In genomic region chr22:20980938-20981722, GRCh38 we compare ENCODE assay signal across 8 cellular contexts. TPM values are rescaled to one million over a fixed set of nuclear protein-coding genes. Genes with fewer than 3 reads are reported as not detected.
DNase-seq lines count a peak whose midpoint lies in the region; ATAC-seq and TF ChIP-seq lines count a peak whose summit lies in the region.

No MANE protein-coding gene starts in this region.

- H3K4me3 ChIP-seq in CD4-positive, CD25-positive, alpha-beta regulatory T cell (ENCODE audit: low read depth, low read length): peak overlapping the region; percentile 75
- peak overlapping the region; percentile 88 for H3K4me3 ChIP-seq in NB4 (ENCODE audit: low read depth, low read length)
- H3K4me3 ChIP-seq in effector memory CD4-positive, alpha-beta T cell (ENCODE audit: insufficient read depth, low read depth, low read length, poor library complexity, severe bottlenecking): peak overlapping the region; percentile 70

- H3K9me3 Mint-ChIP-seq in CD4-positive, CD25-positive, alpha-beta regulatory T cell: peaks cover 0 to 7% (median 0%) of the 10 kb centered on the region in 7 donors
- no peaks in the 10 kb centered on the region for H3K9me3 Mint-ChIP-seq in neural crest cell

- peaks cover 0 to 9% of the 10 kb centered on the region in 2 experiments for H3K9me3 ChIP-seq in CD4-positive, CD25-positive, alpha-beta regulatory T cell (ENCODE audit: control insufficient read depth in 2 of 2, low read length in 2 of 2)
- H3K9me3 ChIP-seq in effector memory CD4-positive, alpha-beta T cell (ENCODE audit: control insufficient read depth, low read length): no peaks in the 10 kb centered on the region

- no peak for DNase-seq in CD4-positive, CD25-positive, alpha-beta regulatory T cell
- DNase-seq in NB4 (ENCODE audit: low read depth) (no peak), neural crest cell (ENCODE audit: low read depth, low spot score) (no peak), NCI-H1105 treated with DMSO at 0.1 percent for 48 hours (lab: John Stamatoyannopoulos, UW) (no peak), dedifferentiated amniotic fluid mesenchymal stem cell (ENCODE audit: extremely low spot score) (no peak), iPS-NIHi7 (ENCODE audit: extremely low spot score) (no peak)
- DNase-seq in effector memory CD4-positive, alpha-beta T cell: no peak

- peak overlapping the region; percentile 92 to 96 (median 94) for H3K4me3 Mint-ChIP-seq in CD4-positive, CD25-positive, alpha-beta regulatory T cell
- H3K4me3 Mint-ChIP-seq in neural crest cell: peak overlapping the region; percentile 100

- TF ChIP-seq CTCF in NB4 (IDR thresholded peaks at IDR 0.05; ENCODE audit: low read depth, low read length) (no peak), neural crest cell (conservative IDR thresholded peaks at IDR 0.05) (no peak)

- no peak for TF ChIP-seq POLR2A in NB4 (IDR thresholded peaks at IDR 0.05; ENCODE audit: extremely low read depth, insufficient read length)

- H3K27me3 ChIP-seq in CD4-positive, CD25-positive, alpha-beta regulatory T cell (ENCODE audit: control insufficient read depth, insufficient read depth, low read length): no peaks in the 10 kb centered on the region
- H3K27me3 ChIP-seq in effector memory CD4-positive, alpha-beta T cell (replicated peaks; ENCODE audit: control insufficient read depth, insufficient read depth, low read length, poor library complexity, severe bottlenecking): no peaks in the 10 kb centered on the region

- H3K4me1 Mint-ChIP-seq in CD4-positive, CD25-positive, alpha-beta regulatory T cell: peaks cover 1 to 50% (median 26%) of the 10 kb centered on the region in 4 donors
- H3K4me1 Mint-ChIP-seq in neural crest cell: peaks cover 45% of the 10 kb centered on the region

- H3K36me3 ChIP-seq in CD4-positive, CD25-positive, alpha-beta regulatory T cell (ENCODE audit: control insufficient read depth, insufficient read depth, low read length): peaks cover 5% of the 10 kb centered on the region
- peaks cover 5% of the 10 kb centered on the region for H3K36me3 ChIP-seq in effector memory CD4-positive, alpha-beta T cell (ENCODE audit: control insufficient read depth, insufficient read depth, low read length)

- peak overlapping the region; percentile 78 to 85 (median 85) for H3K27ac Mint-ChIP-seq in CD4-positive, CD25-positive, alpha-beta regulatory T cell
- peak overlapping the region; percentile 93 for H3K27ac Mint-ChIP-seq in neural crest cell (ENCODE audit: unreplicated experiment)

- ATAC-seq in CD4-positive, CD25-positive, alpha-beta regulatory T cell (ENCODE audit: low read depth in 2 of 2): no peak
- ATAC-seq in GM19463 (IDR thresholded peaks at IDR 0.05; ENCODE audit: unreplicated experiment): no peak

- H3K4me1 ChIP-seq in CD4-positive, CD25-positive, alpha-beta regulatory T cell (ENCODE audit: control insufficient read depth, insufficient read depth, low read length, poor library complexity, severe bottlenecking): peaks cover 23% of the 10 kb centered on the region
- peaks cover 19% of the 10 kb centered on the region for H3K4me1 ChIP-seq in effector memory CD4-positive, alpha-beta T cell (ENCODE audit: control insufficient read depth, insufficient read depth, low read length, poor library complexity, severe bottlenecking)

- H3K36me3 Mint-ChIP-seq in CD4-positive, CD25-positive, alpha-beta regulatory T cell: peaks cover 6% of the 10 kb centered on the region
- H3K36me3 Mint-ChIP-seq in neural crest cell (ENCODE audit: low read depth): no peaks in the 10 kb centered on the region

- no peaks in the 10 kb centered on the region for H3K27me3 Mint-ChIP-seq in CD4-positive, CD25-positive, alpha-beta regulatory T cell
- no peaks in the 10 kb centered on the region for H3K27me3 Mint-ChIP-seq in neural crest cell (ENCODE audit: low read depth)

- peak overlapping the region; percentile 75 for H3K27ac ChIP-seq in CD4-positive, CD25-positive, alpha-beta regulatory T cell (ENCODE audit: insufficient read depth, low read length, poor library complexity, severe bottlenecking)
- peak overlapping the region; percentile 64 for H3K27ac ChIP-seq in effector memory CD4-positive, alpha-beta T cell (ENCODE audit: insufficient read depth, low read length, poor library complexity, severe bottlenecking)

RNA-seq across cellular contexts. Expression of gene LZTR1, which starts 1.0 kb away (rescaled TPM):
- total RNA-seq in CD4-positive, CD25-positive, alpha-beta regulatory T cell: 69.4 TPM
- 10 to 100 TPM in 3 of 4 donors, 1 to 10 TPM in 1; 9.6 to 12.1 (median 11.7) TPM for polyA plus RNA-seq in CD4-positive, CD25-positive, alpha-beta regulatory T cell
- total RNA-seq in neural crest cell: 88.7 and 94.5 TPM in 2 replicates

RNA-seq across cellular contexts. Expression of gene AIFM3, which starts 14.1 kb away (rescaled TPM):
- 0.49 TPM for total RNA-seq in CD4-positive, CD25-positive, alpha-beta regulatory T cell
- polyA plus RNA-seq in CD4-positive, CD25-positive, alpha-beta regulatory T cell: not detected
- 0.79 and 0.84 TPM in 2 replicates for total RNA-seq in neural crest cell

RNA-seq across cellular contexts. Expression of gene THAP7, which starts 20.8 kb away (rescaled TPM):
- total RNA-seq in CD4-positive, CD25-positive, alpha-beta regulatory T cell: 41.7 TPM
- polyA plus RNA-seq in CD4-positive, CD25-positive, alpha-beta regulatory T cell: 10 to 100 TPM; 38.5 to 58.0 (median 47.4) TPM
- 35.4 and 37.0 TPM in 2 replicates for total RNA-seq in neural crest cell

RNA-seq across cellular contexts. Expression of gene P2RX6, which starts 33.8 kb away (rescaled TPM):
- total RNA-seq in CD4-positive, CD25-positive, alpha-beta regulatory T cell: 0.59 TPM
- polyA plus RNA-seq in CD4-positive, CD25-positive, alpha-beta regulatory T cell: under 1 TPM in 1 of 4 donors, not detected in 3; 0.10 TPM
- total RNA-seq in neural crest cell: 3.4 and 4.5 TPM in 2 replicates

RNA-seq across cellular contexts. Expression of gene SLC7A4, which starts 51.2 kb away (rescaled TPM):
- total RNA-seq in CD4-positive, CD25-positive, alpha-beta regulatory T cell: not detected
- polyA plus RNA-seq in CD4-positive, CD25-positive, alpha-beta regulatory T cell: under 1 TPM in 1 of 4 donors, not detected in 3; 0.09 TPM
- 0.26 and 0.43 TPM in 2 replicates for total RNA-seq in neural crest cell
